ENCODE assay signal across 8 cellular contexts in the genomic region with DNA sequence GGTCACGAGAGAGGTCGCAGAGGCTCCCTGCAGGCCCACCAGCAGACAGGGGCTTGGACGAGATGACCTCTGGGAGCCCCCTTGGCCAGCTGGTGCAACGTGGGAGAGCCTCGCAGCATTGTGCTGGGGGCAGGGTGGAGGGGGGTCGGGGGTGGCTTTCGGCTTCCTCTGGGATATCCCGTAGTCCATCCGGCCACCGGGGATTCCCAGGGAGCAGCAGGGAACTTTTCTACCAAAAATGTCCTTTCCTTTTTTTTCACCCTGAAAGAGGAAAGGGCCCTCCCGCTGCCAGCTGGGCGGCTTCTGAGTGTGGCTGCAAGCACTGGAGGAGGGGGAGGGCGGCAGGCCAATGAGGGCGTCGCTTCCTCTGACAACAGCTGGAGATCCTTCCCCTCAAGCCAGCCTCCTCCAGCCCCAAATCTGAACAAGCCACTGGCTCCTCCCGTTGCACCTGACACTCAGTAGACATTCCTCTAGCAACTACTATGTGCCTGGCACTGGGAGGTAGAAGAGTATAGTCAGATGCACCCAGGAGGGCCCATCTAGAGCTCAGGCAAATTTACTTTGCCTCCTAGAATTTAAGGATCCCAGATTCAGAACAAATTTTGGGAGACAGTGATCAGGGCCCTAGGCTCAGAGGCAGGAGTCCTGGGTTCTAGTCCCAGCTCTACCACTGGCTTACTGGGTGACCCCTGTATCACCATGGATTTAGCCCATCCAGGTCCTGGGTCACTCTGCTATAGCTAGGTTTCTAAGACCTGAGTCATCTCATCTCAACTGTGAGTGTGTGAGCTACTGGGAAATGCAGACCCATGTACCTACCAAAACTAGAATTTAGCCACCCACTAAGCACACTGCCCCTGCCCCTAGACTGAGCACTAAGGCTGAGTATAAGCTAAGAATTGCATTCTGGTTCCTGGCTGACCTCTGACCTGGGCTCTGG. TPM values are rescaled to one million over a fixed set of nuclear protein-coding genes. Genes with fewer than 3 reads are reported as not detected.
DNase-seq lines count a peak whose midpoint lies in the region; ATAC-seq, FAIRE-seq and TF ChIP-seq lines count a peak whose summit lies in the region.

No MANE protein-coding gene starts in this region.

- H3K36me3 ChIP-seq in DND-41 (ENCODE audit: insufficient read depth, low read length): 0 out of 2 replicates have a peak, but pooled peaks cover 3% of the 10 kb centered on the region
- H3K36me3 ChIP-seq in HEK293 (ENCODE audit: control insufficient read depth in 2 of 2, insufficient read depth in 1 of 2, low read length in 2 of 2): peaks cover 0 to 3% of the 10 kb centered on the region in 2 experiments; a peak in 1 of 3 replicates
- peaks cover 0 to 12% (median 10%) of the 10 kb centered on the region in 3 donors for H3K36me3 ChIP-seq in pancreas

- H3K4me3 ChIP-seq in DND-41 (ENCODE audit: low read depth in 1 of 2, low read length in 2 of 2): no peak overlapping the region
- no peak overlapping the region for H3K4me3 ChIP-seq in HEK293 (ENCODE audit: low read depth, low read length)
- H3K4me3 ChIP-seq in pancreas: peak overlapping the region in 2 of 4 donors; percentile 26 to 27

- DNase-seq in DND-41: peak; percentile 72
- DNase-seq in NCI-H524 (lab: John Stamatoyannopoulos, UW): peak; percentile 54 to 86
- peak; percentile 55 for DNase-seq in activated naive CD8-positive, alpha-beta T cell treated with anti-CD3 and anti-CD28 coated beads, Interleukin-2, amount 10 ng/mL, durations not matched to agents 7 days and 5 days
- DNase-seq in head of caudate nucleus: peak; percentile 47 to 89 (median 76)
- peak; percentile 78 to 93 (median 87) for DNase-seq in pancreas
- DNase-seq in type B pancreatic cell (ENCODE audit: extremely low spot score, unreplicated experiment): no peak

- no peak for FAIRE-seq in pancreas (lab: Jason Lieb, UNC)

- H3K27me3 ChIP-seq in DND-41 (ENCODE audit: insufficient read depth, low read length, poor library complexity): peaks cover 4% of the 10 kb centered on the region
- H3K27me3 ChIP-seq in pancreas: no peaks in the 10 kb centered on the region

- H3K9ac ChIP-seq in DND-41 (ENCODE audit: low read depth, low read length): no peak overlapping the region

- H3K4me1 Mint-ChIP-seq in activated naive CD8-positive, alpha-beta T cell treated with anti-CD3 and anti-CD28 coated beads, Interleukin-2, amount 10 ng/mL, durations not matched to agents 7 days and 5 days: peaks cover 44% of the 10 kb centered on the region
- peaks cover 17% of the 10 kb centered on the region for H3K4me1 Mint-ChIP-seq in type B pancreatic cell (ENCODE audit: unreplicated experiment)

- no peaks in the 10 kb centered on the region for H4K20me1 ChIP-seq in DND-41 (ENCODE audit: insufficient read depth, low read length)

- TF ChIP-seq CTCF in DND-41 (IDR thresholded peaks at IDR 0.05; ENCODE audit: borderline replicate concordance, extremely low read depth, low read length, poor library complexity, severe bottlenecking) (no peak), HEK293 (tag by site-specific recombination; IDR thresholded peaks at IDR 0.05) (no peak), pancreas (IDR thresholded peaks at IDR 0.05) (no peak), type B pancreatic cell (conservative IDR thresholded peaks at IDR 0.05) (no peak)

- peaks cover 20% of the 10 kb centered on the region for H3K4me1 ChIP-seq in DND-41 (ENCODE audit: insufficient read depth, low read length)
- no peaks in the 10 kb centered on the region for H3K4me1 ChIP-seq in HEK293 (ENCODE audit: control insufficient read depth, insufficient read depth, low read length)
- peaks cover 11 to 49% (median 14%) of the 10 kb centered on the region in 3 donors for H3K4me1 ChIP-seq in pancreas

- intact Hi-C loops in head of caudate nucleus (cut with DNase I): loop anchor here (10.0 kb wide), 1 partner anchor 51 kb away; the partner anchor contains the start of gene ATPAF1
- intact Hi-C loops in pancreas (cut with DNase I): no loop called here

- H3K79me2 ChIP-seq in DND-41 (ENCODE audit: insufficient read depth, low read length): no peaks in the 10 kb centered on the region

- peaks cover 16% of the 10 kb centered on the region for H3K36me3 Mint-ChIP-seq in activated naive CD8-positive, alpha-beta T cell treated with anti-CD3 and anti-CD28 coated beads, Interleukin-2, amount 10 ng/mL, durations not matched to agents 7 days and 5 days
- H3K36me3 Mint-ChIP-seq in type B pancreatic cell: peaks cover 4% of the 10 kb centered on the region

- H3K9me3 Mint-ChIP-seq in activated naive CD8-positive, alpha-beta T cell treated with anti-CD3 and anti-CD28 coated beads, Interleukin-2, amount 10 ng/mL, durations not matched to agents 7 days and 5 days: no peaks in the 10 kb centered on the region
- H3K9me3 Mint-ChIP-seq in type B pancreatic cell: no peaks in the 10 kb centered on the region

- peak; percentile 71 for ATAC-seq in DND-41 (ENCODE audit: insufficient read depth, low read depth)
- peak; percentile 46 for ATAC-seq in activated naive CD8-positive, alpha-beta T cell treated with anti-CD3 and anti-CD28 coated beads, Interleukin-2, amount 10 ng/mL, durations not matched to agents 7 days and 5 days (ENCODE audit: low read depth)
- peak; percentile 53 to 72 (median 70) for ATAC-seq in pancreas
- no peak for ATAC-seq in HG02970 (IDR thresholded peaks at IDR 0.05; ENCODE audit: low FRiP score, unreplicated experiment)

- H3K27ac ChIP-seq in DND-41 (ENCODE audit: low read length) (no peak overlapping the region), HEK293 (ENCODE audit: extremely low read depth, low read depth, low read length) (no peak overlapping the region), pancreas (peak overlapping the region; percentile 46 to 72 (median 60))

- peak overlapping the region; percentile 50 for H3K4me3 Mint-ChIP-seq in activated naive CD8-positive, alpha-beta T cell treated with anti-CD3 and anti-CD28 coated beads, Interleukin-2, amount 10 ng/mL, durations not matched to agents 7 days and 5 days
- no peak overlapping the region for H3K4me3 Mint-ChIP-seq in type B pancreatic cell

- H3K4me2 ChIP-seq in DND-41 (ENCODE audit: insufficient read depth, low read length): no peak overlapping the region

- H2AFZ ChIP-seq in DND-41 (ENCODE audit: low read depth, low read length): no peak overlapping the region

- H3K9me3 ChIP-seq in DND-41 (ENCODE audit: insufficient read depth, low read length, severe bottlenecking): no peaks in the 10 kb centered on the region
- H3K9me3 ChIP-seq in HEK293 (ENCODE audit: control insufficient read depth, insufficient read depth, low read depth, low read length): no peaks in the 10 kb centered on the region
- no peaks in the 10 kb centered on the region for H3K9me3 ChIP-seq in pancreas

- WGBS in pancreas, 2 donors: 7 to 8% methylated on average over 15 to 16 of the region's 16 CpGs

- CTCF ChIA-PET in HEK293 (lab: Yijun Ruan, JAX): interaction anchor here (0.9 to 2.7 kb wide), 3 partner anchors 8 to 10 kb away, joined by 4 to 8 read pairs (median 5); partner anchors contain the start of gene MKNK1

- peak overlapping the region; percentile 57 for H3K27ac Mint-ChIP-seq in activated naive CD8-positive, alpha-beta T cell treated with anti-CD3 and anti-CD28 coated beads, Interleukin-2, amount 10 ng/mL, durations not matched to agents 7 days and 5 days
- H3K27ac Mint-ChIP-seq in type B pancreatic cell: no peak overlapping the region

- peaks cover 2% of the 10 kb centered on the region for H3K27me3 Mint-ChIP-seq in activated naive CD8-positive, alpha-beta T cell treated with anti-CD3 and anti-CD28 coated beads, Interleukin-2, amount 10 ng/mL, durations not matched to agents 7 days and 5 days
- peaks cover 12% of the 10 kb centered on the region for H3K27me3 Mint-ChIP-seq in type B pancreatic cell

- POLR2A ChIA-PET in HEK293 (lab: Yijun Ruan, JAX): interaction anchor here (8.9 kb wide), 1 partner anchor 9 kb away, joined by 77 read pairs; the partner anchor contains the start of gene MKNK1
- POLR2A ChIA-PET in activated naive CD8-positive, alpha-beta T cell treated with anti-CD3 and anti-CD28 coated beads, Interleukin-2, amount 10 ng/mL, durations not matched to agents 7 days and 5 days (lab: Charles Lee): interaction anchor here (0.5 to 5.2 kb wide), 6 partner anchors 9 to 80 kb away, joined by 3 to 91 read pairs (median 3); partner anchors contain the start of genes ATPAF1 and MKNK1

TF ChIP-seq in HEK293, 187 proteins besides CTCF, POLR2A, EP300 and RAD21 (continues in another document):
- TF ChIP-seq SP2 (tag by site-specific recombination; IDR thresholded peaks at IDR 0.05) (peak; percentile 48), ZNF549 (tag by site-specific recombination; IDR thresholded peaks at IDR 0.05) (no peak), GLIS2 (tag by site-specific recombination; IDR thresholded peaks at IDR 0.05) (peak; percentile 38; the same call in 1 of the 2 replicates), ZFHX2 (tag by site-specific recombination; conservative IDR thresholded peaks at IDR 0.05) (0 out of 2 replicates have a peak, but pooled peaks have one; percentile 7)

RNA-seq across cellular contexts. Expression of gene MOB3C, which starts 2.7 kb away (rescaled TPM):
- total RNA-seq in activated naive CD8-positive, alpha-beta T cell treated with anti-CD3 and anti-CD28 coated beads, Interleukin-2, amount 10 ng/mL, durations not matched to agents 7 days and 5 days: 10 to 100 TPM; 21.0 to 23.8 TPM
- total RNA-seq in pancreas (10 to 100 TPM; 11.2 to 21.3 (median 14.4) TPM), type B pancreatic cell (ENCODE audit: low replicate concordance) (5.7 and 6.8 TPM in 2 replicates)
- 10 to 100 TPM; 14.0 to 16.7 TPM for polyA plus RNA-seq in pancreas

RNA-seq across cellular contexts. Expression of gene MKNK1, which starts 9.9 kb away (rescaled TPM):
- 10 to 100 TPM; 65.4 to 70.2 TPM for total RNA-seq in activated naive CD8-positive, alpha-beta T cell treated with anti-CD3 and anti-CD28 coated beads, Interleukin-2, amount 10 ng/mL, durations not matched to agents 7 days and 5 days
- total RNA-seq in pancreas: 100 to 1,000 TPM in 3 of 6 donors, 10 to 100 TPM in 3; 44.9 to 122 (median 92.1) TPM
- polyA plus RNA-seq in pancreas: 100 to 1,000 TPM; 145 to 172 TPM
- 29.4 and 39.7 TPM in 2 replicates for total RNA-seq in type B pancreatic cell (ENCODE audit: low replicate concordance)

RNA-seq across cellular contexts. Expression of gene ATPAF1, which starts 54.2 kb away (rescaled TPM):
- total RNA-seq in activated naive CD8-positive, alpha-beta T cell treated with anti-CD3 and anti-CD28 coated beads, Interleukin-2, amount 10 ng/mL, durations not matched to agents 7 days and 5 days: 10 to 100 TPM; 43.3 to 45.4 TPM
- total RNA-seq in pancreas (10 to 100 TPM; 18.1 to 23.3 (median 21.5) TPM), type B pancreatic cell (ENCODE audit: low replicate concordance) (45.9 and 55.7 TPM in 2 replicates)
- 10 to 100 TPM; 19.4 to 21.5 TPM for polyA plus RNA-seq in pancreas

RNA-seq across cellular contexts. Expression of gene TEX38, which starts 57.7 kb away (rescaled TPM):
- not detected for total RNA-seq in activated naive CD8-positive, alpha-beta T cell treated with anti-CD3 and anti-CD28 coated beads, Interleukin-2, amount 10 ng/mL, durations not matched to agents 7 days and 5 days
- total RNA-seq in pancreas (not detected), type B pancreatic cell (ENCODE audit: low replicate concordance) (not detected in 2 replicates)
- polyA plus RNA-seq in pancreas: under 1 TPM; 0.35 to 0.80 TPM

Comparison
In these comparisons a context has a peak if more than half of its experiments do, and no peak if none do; other contexts are left out.
1. H3K27ac ChIP-seq: peak in pancreas (4 of 4); none in DND-41 (single experiment) and HEK293 (single experiment).